ENCODE assay signal across 8 cellular contexts in the genomic region with DNA sequence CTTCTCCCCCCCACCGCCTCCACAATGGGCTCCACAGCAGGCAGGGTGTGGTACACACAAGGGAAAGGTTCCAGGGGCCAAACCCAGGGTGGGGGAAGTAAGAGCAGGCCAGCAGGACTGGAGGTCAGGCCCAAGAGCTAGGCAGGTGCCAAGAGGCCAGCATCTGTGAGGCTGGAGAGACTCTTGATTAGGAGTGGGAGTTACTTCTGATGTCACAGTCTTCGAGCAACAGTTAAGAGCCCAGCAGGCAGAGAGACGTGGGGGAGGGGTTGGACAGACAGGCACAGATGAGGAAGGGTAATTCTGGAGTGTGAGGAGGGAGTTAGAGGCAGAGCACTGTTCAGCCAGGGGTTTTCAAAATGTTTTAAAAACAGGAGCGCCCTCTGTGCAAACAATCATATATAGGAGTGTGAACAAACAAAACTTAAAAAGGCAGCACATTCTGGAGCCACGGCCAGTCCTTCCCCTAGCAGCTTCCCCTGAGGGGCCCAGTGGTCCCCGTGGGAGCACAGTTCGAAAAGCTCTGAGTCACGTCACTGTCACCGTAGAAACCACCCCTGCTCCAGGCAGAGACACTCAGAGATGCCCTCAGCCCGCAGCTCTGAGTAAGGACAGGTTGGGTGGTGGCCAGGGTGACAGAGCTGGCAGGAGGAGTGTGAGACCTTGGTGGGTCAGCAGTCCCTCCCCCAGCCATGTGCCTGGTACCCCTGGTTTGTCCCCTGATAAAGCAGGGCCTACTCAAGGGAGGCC. TPM values are rescaled to one million over a fixed set of nuclear protein-coding genes. Genes with fewer than 3 reads are reported as not detected.
DNase-seq lines count a peak whose midpoint lies in the region; ATAC-seq, FAIRE-seq and TF ChIP-seq lines count a peak whose summit lies in the region.

No MANE protein-coding gene starts in this region.

- FAIRE-seq in GM12878 (lab: Jason Lieb, UNC) = no peak

- H3K9ac ChIP-seq in GM12878 (ENCODE audit: control insufficient read depth, insufficient read depth, low read length) = peak overlapping the region; percentile 27

- H3K79me2 ChIP-seq in GM12878 (ENCODE audit: control insufficient read depth, insufficient read depth, low read length) = no peaks in the 10 kb centered on the region

- 0 out of 2 replicates have a peak overlapping the region, but pooled peaks have one; percentile 25 for H3K4me2 ChIP-seq in GM12878 (ENCODE audit: control insufficient read depth, insufficient read depth)

- ATAC-seq in GM12878 (peak; percentile 84), HG02870 (IDR thresholded peaks at IDR 0.05; ENCODE audit: unreplicated experiment) (no peak), GM19324 (IDR thresholded peaks at IDR 0.05; ENCODE audit: low FRiP score, unreplicated experiment) (no peak)

- TSS peak; percentile 79 for BruUV-seq in GM12878 (replicated peaks; lab: Mats Ljungman, UMichigan)

- TF ChIP-seq RAD21 in GM12878 (IDR thresholded peaks at IDR 0.05; ENCODE audit: insufficient read depth, low read depth, low read length) = no peak

- peak in 1 of 3 experiments; percentile 17; a peak in 1 of 6 replicates for TF ChIP-seq CTCF in GM12878 (IDR thresholded peaks at IDR 0.05 in 2 of 3, conservative IDR thresholded peaks at IDR 0.05 in 1 of 3; ENCODE audit: control insufficient read depth in 2 of 3, extremely low read depth in 1 of 3, insufficient read depth in 1 of 3, low read depth in 3 of 3, low read length in 3 of 3)
- TF ChIP-seq CTCF in stomach (IDR thresholded peaks at IDR 0.05) = no peak

- peak overlapping the region; percentile 39 for H2AFZ ChIP-seq in GM12878 (ENCODE audit: control insufficient read depth, low read depth, low read length)

- SMC1A ChIA-PET in GM12878 (lab: Charles Lee; ENCODE audit: uncharacterized antibody, unreplicated experiment) = interaction anchor here (0.6 to 6.4 kb wide), 19 partner anchors 13 to 266 kb away, joined by 3 to 176 read pairs (median 3); a partner anchor contains a TSS

- RAD21 ChIA-PET in GM12878 (lab: Charles Lee; ENCODE audit: unreplicated experiment) = interaction anchor here (0.5 to 12.7 kb wide), 24 partner anchors 13 to 602 kb away, joined by 3 to 224 read pairs (median 6); a partner anchor contains a TSS

- CTCF ChIA-PET in GM12878 (lab: Yijun Ruan, JAX) = interaction anchor here (0.6 to 16.9 kb wide), 18 partner anchors 12 to 496 kb away, joined by 3 to 577 read pairs (median 5); a partner anchor contains a TSS

- peak overlapping the region; percentile 55; the same call in 1 of the 2 replicates for H3K27ac ChIP-seq in GM12878 (ENCODE audit: control insufficient read depth, insufficient read depth)
- peak overlapping the region; percentile 37 to 80 (median 78) for H3K27ac ChIP-seq in stomach

- H3K4me1 ChIP-seq in GM12878 (ENCODE audit: control insufficient read depth, insufficient read depth, low read length) (peaks cover 14% of the 10 kb centered on the region), stomach (peaks cover 23 to 63% (median 40%) of the 10 kb centered on the region in 4 donors)

- WGBS in GM12878 (ENCODE audit: insufficient coverage, insufficient replicate concordance, low lambda C conversion rate, missing lambda C conversion rate) = under 1% methylated on average over 10 of the region's 10 CpGs
- 12 to 32% (median 21%) methylated on average over 10 of the region's 10 CpGs for WGBS in stomach, 5 donors

- no peaks in the 10 kb centered on the region for H4K20me1 ChIP-seq in GM12878 (ENCODE audit: control insufficient read depth, insufficient read depth)

- POLR2A ChIA-PET in GM12878 (lab: Charles Lee) = interaction anchor here (0.6 to 1.9 kb wide), 9 partner anchors 13 to 186 kb away, joined by 3 to 7 read pairs (median 4); a partner anchor contains a TSS

- in situ Hi-C loops in Caki2 (cut with HindIII; ENCODE audit: low pct_unique_long_range_greater_than_20kb, low sequenced_read_pairs) (no loop called here), GM12878 (cut with MboI) (loop anchor here (5.0 kb wide), 1 partner anchor 52 kb away; no protein-coding TSS in a partner anchor)

- no peak; the same call in 1 of the 2 replicates for TF ChIP-seq POLR2A in GM12878 (IDR thresholded peaks at IDR 0.05; ENCODE audit: low read depth, low read length)
- no peak for TF ChIP-seq POLR2A in stomach (IDR thresholded peaks at IDR 0.05)

- H3K9me3 ChIP-seq in GM12878 (replicated peaks; ENCODE audit: control insufficient read depth, insufficient read depth, low read length) (no peaks in the 10 kb centered on the region), stomach (no peaks in the 10 kb centered on the region)

- H3K4me3 ChIP-seq in GM12878 (no peak overlapping the region), stomach (no peak overlapping the region)

- intact Hi-C loops in GM12878 (cut with micrococcal nuclease; ENCODE audit: unreplicated experiment) (no loop called here), stomach (cut with DNase I; ENCODE audit: low total_unique reads) (loop anchor here (5.0 kb wide), 1 partner anchor 52 kb away; no protein-coding TSS in a partner anchor)

- peaks cover 0 to 1% of the 10 kb centered on the region in 2 experiments; a peak in 2 of 4 replicates for H3K36me3 ChIP-seq in GM12878 (ENCODE audit: control insufficient read depth in 2 of 2, insufficient read depth in 2 of 2, low read length in 1 of 2)
- H3K36me3 ChIP-seq in stomach = peaks cover 14 to 53% (median 37%) of the 10 kb centered on the region in 4 donors

- no peaks in the 10 kb centered on the region for H3K27me3 ChIP-seq in GM12878 (replicated peaks in 1 of 2; ENCODE audit: control insufficient read depth in 2 of 2, insufficient read depth in 2 of 2, low read length in 1 of 2)
- no peaks in the 10 kb centered on the region for H3K27me3 ChIP-seq in stomach

- DNase-seq in Caki2 (ENCODE audit: low read depth) = peak; percentile 60
- DNase-seq in GOT3 (lab: John Stamatoyannopoulos, UW) = peak; percentile 51
- peak; percentile 73 for DNase-seq in NCI-H460 (ENCODE audit: extremely low read depth, low read depth)
- DNase-seq in GM12878 (ENCODE audit: low read depth, low spot score) = no peak
- peak; percentile 59 for DNase-seq in kidney tubule cell (ENCODE audit: low spot score)
- peak; percentile 48 for DNase-seq in stomach

- TF ChIP-seq EP300 in GM12878 (IDR thresholded peaks at IDR 0.05; ENCODE audit: borderline replicate concordance in 1 of 2, control insufficient read depth in 1 of 2, low read depth in 2 of 2, low read length in 2 of 2) (no peak), stomach (IDR thresholded peaks at IDR 0.05) (no peak)

TF ChIP-seq in GM12878, 131 proteins besides CTCF, POLR2A, EP300 and RAD21 (continues in another document):
- TF ChIP-seq STAT1 (conservative IDR thresholded peaks at IDR 0.05) = no peak
- no peak for TF ChIP-seq RUNX3 (IDR thresholded peaks at IDR 0.05; ENCODE audit: low read length)
- no peak for TF ChIP-seq SUZ12 (IDR thresholded peaks at IDR 0.05; ENCODE audit: unreplicated experiment)
- TF ChIP-seq IKZF1 (conservative IDR thresholded peaks at IDR 0.05) = peak; percentile 72
- TF ChIP-seq LARP7 (IDR thresholded peaks at IDR 0.05) = 0 out of 2 replicates have a peak, but pooled peaks have one; percentile 19
- TF ChIP-seq, protein P1, sequence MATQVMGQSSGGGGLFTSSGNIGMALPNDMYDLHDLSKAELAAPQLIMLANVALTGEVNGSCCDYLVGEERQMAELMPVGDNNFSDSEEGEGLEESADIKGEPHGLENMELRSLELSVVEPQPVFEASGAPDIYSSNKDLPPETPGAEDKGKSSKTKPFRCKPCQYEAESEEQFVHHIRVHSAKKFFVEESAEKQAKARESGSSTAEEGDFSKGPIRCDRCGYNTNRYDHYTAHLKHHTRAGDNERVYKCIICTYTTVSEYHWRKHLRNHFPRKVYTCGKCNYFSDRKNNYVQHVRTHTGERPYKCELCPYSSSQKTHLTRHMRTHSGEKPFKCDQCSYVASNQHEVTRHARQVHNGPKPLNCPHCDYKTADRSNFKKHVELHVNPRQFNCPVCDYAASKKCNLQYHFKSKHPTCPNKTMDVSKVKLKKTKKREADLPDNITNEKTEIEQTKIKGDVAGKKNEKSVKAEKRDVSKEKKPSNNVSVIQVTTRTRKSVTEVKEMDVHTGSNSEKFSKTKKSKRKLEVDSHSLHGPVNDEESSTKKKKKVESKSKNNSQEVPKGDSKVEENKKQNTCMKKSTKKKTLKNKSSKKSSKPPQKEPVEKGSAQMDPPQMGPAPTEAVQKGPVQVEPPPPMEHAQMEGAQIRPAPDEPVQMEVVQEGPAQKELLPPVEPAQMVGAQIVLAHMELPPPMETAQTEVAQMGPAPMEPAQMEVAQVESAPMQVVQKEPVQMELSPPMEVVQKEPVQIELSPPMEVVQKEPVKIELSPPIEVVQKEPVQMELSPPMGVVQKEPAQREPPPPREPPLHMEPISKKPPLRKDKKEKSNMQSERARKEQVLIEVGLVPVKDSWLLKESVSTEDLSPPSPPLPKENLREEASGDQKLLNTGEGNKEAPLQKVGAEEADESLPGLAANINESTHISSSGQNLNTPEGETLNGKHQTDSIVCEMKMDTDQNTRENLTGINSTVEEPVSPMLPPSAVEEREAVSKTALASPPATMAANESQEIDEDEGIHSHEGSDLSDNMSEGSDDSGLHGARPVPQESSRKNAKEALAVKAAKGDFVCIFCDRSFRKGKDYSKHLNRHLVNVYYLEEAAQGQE (IDR thresholded peaks at IDR 0.05; ENCODE audit: low read depth, low read length) = no peak
- TF ChIP-seq IKZF2 (IDR thresholded peaks at IDR 0.05) = peak; percentile 11 to 59; a peak in 2 of 4 replicates

RNA-seq across cellular contexts. Expression of a gene that starts 55.6 kb away (rescaled TPM):
- 2.9 and 4.3 TPM in 2 replicates for total RNA-seq in Caki2 (2014; rRNA removed; shearing (Covaris generic); ENCODE audit: low replicate concordance)
- 16.6 and 20.1 TPM in 2 replicates for total RNA-seq in NCI-H460 (2014; rRNA removed; shearing (Covaris generic))
- polyA plus RNA-seq in NCI-H460 (2014; cell fraction: nucleus; rRNA removed) = 9.4 and 16.6 TPM in 2 replicates
- 12.9 and 13.6 TPM in 2 replicates for total RNA-seq in GM12878 (2013; cell fraction: nucleolus; rRNA removed)
- 1.4 and 3.2 TPM in 2 replicates for total RNA-seq in GM12878 (2014; rRNA removed)
- 2.1 and 2.5 TPM in 2 replicates for total RNA-seq in GM12878 (2014; rRNA removed; fragmentation: Illumina TruSeq; extraction: Trizol)
- 18.3 and 21.4 TPM in 2 replicates for total RNA-seq in GM12878 (2021)
- 5.7 TPM for polyA plus RNA-seq in GM12878 (2011; ENCODE audit: low read depth)
- 1.4 and 2.8 TPM in 2 replicates for polyA plus RNA-seq in GM12878 (2011; rRNA removed)
- 2.1 and 4.3 TPM in 2 replicates for polyA plus RNA-seq in GM12878 (2011; cell fraction: cytosol; rRNA removed)
- 10.2 and 13.4 TPM in 2 replicates for polyA plus RNA-seq in GM12878 (2011; cell fraction: nucleus; rRNA removed)
- polyA plus RNA-seq in GM12878 (2012) = 10.7 and 11.3 TPM in 2 replicates
- 14.4 and 14.9 TPM in 2 replicates for polyA plus RNA-seq in GM12878 (2014; fragmentation: Illumina TruSeq; extraction: Trizol)
- polyA plus RNA-seq in GM12878 (2014; fragmentation: Nextera tagmentation; extraction: Ambion mirVana) = 1 to 10 TPM in 1 of 2 experiments, under 1 TPM in 1; 0.87 to 1.1 TPM
- polyA plus RNA-seq in GM12878 (2014; rRNA removed) = 5.5 and 8.3 TPM in 2 replicates
- 1 to 10 TPM; 5.4 to 7.4 TPM for polyA plus RNA-seq in GM12878 (2016; fragmentation: Nextera tagmentation; extraction: Ambion mirVana)
- polyA minus RNA-seq in GM12878 (2011; rRNA and poly(A)+ RNA removed) = 2.8 and 4.9 TPM in 2 replicates
- polyA minus RNA-seq in GM12878 (2011; cell fraction: cytosol; rRNA and poly(A)+ RNA removed) = 4.8 TPM in 2 replicates
- polyA minus RNA-seq in GM12878 (2011; cell fraction: nucleus; rRNA and poly(A)+ RNA removed) = 4.7 and 8.6 TPM in 2 replicates
- 100 to 1,000 TPM in 1 of 5 donors, 10 to 100 TPM in 4; 25.7 to 132 (median 42.0) TPM for total RNA-seq in stomach
- 10 to 100 TPM; 16.3 to 27.6 (median 19.2) TPM for polyA plus RNA-seq in stomach
